8 cellular contexts compared by ENCODE assay signal in genomic region chr9:97984188-97985057, GRCh38. TPM values are rescaled to one million over a fixed set of nuclear protein-coding genes. Genes with fewer than 3 reads are reported as not detected.
DNase-seq lines count a peak whose midpoint lies in the region; ATAC-seq, FAIRE-seq and TF ChIP-seq lines count a peak whose summit lies in the region.

No MANE protein-coding gene starts in this region.

- H3K18ac ChIP-seq in H1 (ENCODE audit: extremely low read depth, low read length) (peak overlapping the region; percentile 90), mesendoderm (ENCODE audit: low read length) (peak overlapping the region; percentile 98)

- peaks cover 63% of the 10 kb centered on the region for H3K79me2 ChIP-seq in ACC112 (ENCODE audit: control insufficient read depth, insufficient read depth, low read length, unreplicated experiment)
- peaks cover 6 to 43% of the 10 kb centered on the region in 2 experiments for H3K79me2 ChIP-seq in H1 (ENCODE audit: control insufficient read depth in 1 of 2, insufficient read depth in 2 of 2, low read length in 2 of 2)
- H3K79me2 ChIP-seq in mesendoderm (ENCODE audit: control insufficient read depth, insufficient read depth, low read length): peaks cover 48% of the 10 kb centered on the region

- H3K27me3 ChIP-seq in ACC112 (ENCODE audit: insufficient read depth, low read length): no peaks in the 10 kb centered on the region
- peaks cover 33 to 60% (median 51%) of the 10 kb centered on the region in 4 experiments for H3K27me3 ChIP-seq in H1 (replicated peaks in 1 of 4; ENCODE audit: control insufficient read depth in 3 of 4, extremely low read depth in 1 of 4, insufficient read depth in 3 of 4, low read length in 3 of 4)
- H3K27me3 ChIP-seq in mesendoderm (ENCODE audit: insufficient read depth, low read length, poor library complexity): peaks cover 21% of the 10 kb centered on the region

- no peak overlapping the region for H3K14ac ChIP-seq in H1 (ENCODE audit: insufficient read length)

- H4K5ac ChIP-seq in H1 (ENCODE audit: insufficient read length, low read depth, low read length): peak overlapping the region; percentile 85
- H4K5ac ChIP-seq in mesendoderm (ENCODE audit: low read length): no peak overlapping the region

- H2AK5ac ChIP-seq in H1 (ENCODE audit: low read depth, low read length) (no peak overlapping the region), mesendoderm (ENCODE audit: low read length) (no peak overlapping the region)

- H3K4me1 ChIP-seq in ACC112 (ENCODE audit: control insufficient read depth, insufficient read depth, low read length, unreplicated experiment) (peaks cover 48% of the 10 kb centered on the region), H1 (replicated peaks in 1 of 4; ENCODE audit: control insufficient read depth in 3 of 4, insufficient read depth in 4 of 4, low read length in 3 of 4) (peaks cover 0 to 7% (median 2%) of the 10 kb centered on the region in 4 experiments; a peak in 2 of 7 replicates), mesendoderm (ENCODE audit: control insufficient read depth, low read depth, low read length) (peaks cover 6% of the 10 kb centered on the region)

- H4K20me1 ChIP-seq in H1 (replicated peaks in 1 of 2; ENCODE audit: control insufficient read depth in 1 of 2, insufficient read depth in 2 of 2, low read length in 2 of 2): peaks cover 24 to 32% of the 10 kb centered on the region in 2 experiments

- DNase-seq in NCI-H82 treated with DMSO at 0.1 percent for 48 hours (lab: John Stamatoyannopoulos, UW; ENCODE audit: unreplicated experiment) (peak; percentile 15), H1 (ENCODE audit: low read depth in 1 of 2, low spot score in 2 of 2) (peak in 1 of 2 experiments; percentile 68), mesendoderm (peak; percentile 75)
- peak; percentile 36 for DNase-seq in activated CD8-positive, alpha-beta memory T cell treated with anti-CD3 and anti-CD28 coated beads, Interleukin-2, amount 50 U/mL, for 1 hour (ENCODE audit: extremely low read depth)
- peak; percentile 56 for DNase-seq in stimulated activated CD8-positive, alpha-beta memory T cell treated with anti-CD3 and anti-CD28 coated beads, Interleukin-12 subunit alpha, Interleukin-12 subunit beta, amount 100 ng/mL, for 24 hours (ENCODE audit: extremely low read depth)

- 2% methylated on average over 36 of the region's 116 CpGs; no CpG with 5 or more reads in 1 of the 2 experiments for WGBS in H1 (ENCODE audit: extremely low coverage in 1 of 2, insufficient coverage in 1 of 2, insufficient read length in 1 of 2, insufficient replicate concordance in 2 of 2, low coverage in 1 of 2, low lambda C conversion rate in 2 of 2, missing lambda C conversion rate in 1 of 2), 2 experiments
- no CpG with 5 or more reads among the region's 116 CpGs for WGBS in mesendoderm (ENCODE audit: extremely low coverage, insufficient coverage, low lambda C conversion rate)

- no peak overlapping the region for H2BK20ac ChIP-seq in H1 (ENCODE audit: low read length)

- H3K27ac ChIP-seq in ACC112 (ENCODE audit: low read depth, low read length) (peak overlapping the region; percentile 99), H1 (ENCODE audit: low read depth, low read length) (peak overlapping the region; percentile 64; the same call in 1 of the 2 replicates), mesendoderm (ENCODE audit: low read depth, low read length) (peak overlapping the region; percentile 99)

- H3K9ac ChIP-seq in H1 (replicated peaks in 1 of 4; ENCODE audit: extremely low read depth in 1 of 4, low read depth in 3 of 4, low read length in 3 of 4) (peak overlapping the region; percentile 39 to 97 (median 78); a peak in 6 of 7 replicates), mesendoderm (ENCODE audit: low read length) (peak overlapping the region; percentile 100)

- CTCF ChIA-PET in H1 (lab: Charles Lee; ENCODE audit: partially characterized antibody): interaction anchor here (0.6 to 3.1 kb wide), 5 partner anchors 13 to 559 kb away, joined by 3 to 13 read pairs (median 4); no protein-coding TSS in a partner anchor

- peak overlapping the region; percentile 94 for H3K4ac ChIP-seq in H1 (replicated peaks; ENCODE audit: insufficient read length, low read depth, low read length)
- H3K4ac ChIP-seq in mesendoderm (ENCODE audit: low read depth, low read length): peak overlapping the region; percentile 94

- peak overlapping the region; percentile 95 for H3K4me3 ChIP-seq in ACC112 (ENCODE audit: low read depth, low read length)
- peak overlapping the region; percentile 52 to 95 (median 64) for H3K4me3 ChIP-seq in H1 (ENCODE audit: extremely low read depth in 1 of 4, insufficient read depth in 2 of 4, low read depth in 3 of 4, low read length in 4 of 4)
- H3K4me3 ChIP-seq in mesendoderm (ENCODE audit: low read length): peak overlapping the region; percentile 94

- H3K23me2 ChIP-seq in H1 (ENCODE audit: low read depth, low read length): peaks cover 12% of the 10 kb centered on the region; the same call in 1 of the 2 replicates

- H3K4me2 ChIP-seq in H1 (ENCODE audit: insufficient read depth in 1 of 2, low read depth in 2 of 2, low read length in 2 of 2): peak overlapping the region; percentile 55 to 94
- peak overlapping the region; percentile 76 for H3K4me2 ChIP-seq in mesendoderm (ENCODE audit: low read length)

- H4K8ac ChIP-seq in H1 (ENCODE audit: extremely low read depth, insufficient read depth, low read length): peak overlapping the region; percentile 99
- H4K8ac ChIP-seq in mesendoderm (ENCODE audit: low read depth, low read length): peak overlapping the region; percentile 94

- FAIRE-seq in H1 (lab: Jason Lieb, UNC): no peak

- TF ChIP-seq EP300 in H1 (IDR thresholded peaks at IDR 0.05; ENCODE audit: borderline replicate concordance in 1 of 2, low read depth in 2 of 2, low read length in 2 of 2): no peak

- H2BK5ac ChIP-seq in H1 (ENCODE audit: low read depth, low read length) (no peak overlapping the region), mesendoderm (ENCODE audit: low read length) (peak overlapping the region; percentile 95)

- POLR2A ChIA-PET in H1 (lab: Charles Lee; ENCODE audit: partially characterized antibody): interaction anchor here (0.8 to 2.3 kb wide), 8 partner anchors 8 to 100 kb away, joined by 3 to 21 read pairs (median 5); partner anchors contain the start of genes NANS and TRMO

- no peak overlapping the region for H3K23ac ChIP-seq in H1 (ENCODE audit: insufficient read length)
- peak overlapping the region; percentile 98 for H3K23ac ChIP-seq in mesendoderm (ENCODE audit: low read length)

- peaks cover 0 to 5% of the 10 kb centered on the region in 2 experiments; a peak in 1 of 4 replicates for H3K9me3 ChIP-seq in H1 (ENCODE audit: insufficient read depth in 2 of 2, low read depth in 1 of 2, low read length in 1 of 2)

- no peak overlapping the region for H2BK12ac ChIP-seq in H1 (ENCODE audit: low read depth, low read length)

- H3K79me1 ChIP-seq in H1 (ENCODE audit: low read depth, low read length): peaks cover 3% of the 10 kb centered on the region; the same call in 1 of the 2 replicates
- H3K79me1 ChIP-seq in mesendoderm (ENCODE audit: low read length): peaks cover 8% of the 10 kb centered on the region

- TF ChIP-seq CTCF in H1 (IDR thresholded peaks at IDR 0.05; ENCODE audit: control extremely low read depth in 1 of 3, insufficient read depth in 1 of 3, low read depth in 1 of 3, low read length in 3 of 3): no peak

- peak; percentile 30 for ATAC-seq in GM18511 (IDR thresholded peaks at IDR 0.05; ENCODE audit: unreplicated experiment)
- ATAC-seq in HG03135 (IDR thresholded peaks at IDR 0.05; ENCODE audit: unreplicated experiment): peak; percentile 28

- H2AFZ ChIP-seq in ACC112 (ENCODE audit: low read length, unreplicated experiment) (peak overlapping the region; percentile 88), H1 (ENCODE audit: low read length) (no peak overlapping the region)

- no peak overlapping the region for H2BK15ac ChIP-seq in H1 (ENCODE audit: low read length)
- no peak overlapping the region for H2BK15ac ChIP-seq in mesendoderm (replicated peaks; ENCODE audit: low read depth)

- H3K56ac ChIP-seq in H1 (replicated peaks; ENCODE audit: insufficient read length, low read depth, low read length) (peak overlapping the region; percentile 69), mesendoderm (ENCODE audit: low read length) (peak overlapping the region; percentile 100)

- peak; percentile 36 to 72 for TF ChIP-seq POLR2A in H1 (IDR thresholded peaks at IDR 0.05; ENCODE audit: control extremely low read depth in 1 of 2, low read depth in 2 of 2, low read length in 2 of 2)

- H4K91ac ChIP-seq in H1 (replicated peaks; ENCODE audit: insufficient read length, low read length): peak overlapping the region; percentile 96

- TF ChIP-seq RAD21 in H1 (IDR thresholded peaks at IDR 0.05 in 1 of 2, conservative IDR thresholded peaks at IDR 0.05 in 1 of 2; ENCODE audit: low read depth in 2 of 2, low read length in 2 of 2): no peak

- H3K36me3 ChIP-seq in ACC112 (ENCODE audit: insufficient read depth, low read length) (no peaks in the 10 kb centered on the region), H1 (ENCODE audit: control insufficient read depth in 2 of 4, insufficient read depth in 4 of 4, low read length in 3 of 4) (no peaks in the 10 kb centered on the region), mesendoderm (ENCODE audit: control insufficient read depth, insufficient read depth, low read length) (no peaks in the 10 kb centered on the region)

- H2BK120ac ChIP-seq in H1 (replicated peaks; ENCODE audit: low read depth, low read length) (no peak overlapping the region), mesendoderm (ENCODE audit: low read depth, low read length) (peak overlapping the region; percentile 98)

RNA-seq across cellular contexts. Expression of gene ANP32B, which starts 1.3 kb away (rescaled TPM):
- total RNA-seq in H1 (2021; fragmentation: NEBNext Ultra II Directional; extraction: Animal tissue kit (Norgen Biotek cat#: 25700)): 77.0 and 88.1 TPM in 2 replicates
- 5.5 and 7.6 TPM in 2 replicates for polyA plus RNA-seq in H1 (2011; rRNA removed)
- polyA plus RNA-seq in H1 (2011; cell fraction: cytosol; rRNA removed): 25.1 TPM
- 8.8 TPM for polyA plus RNA-seq in H1 (2011; cell fraction: nucleus; rRNA removed)
- 95.0 to 120 TPM (median 102 TPM) in 4 replicates for polyA plus RNA-seq in H1 (2012, experiment 1 of 2)
- 50.2 TPM for polyA plus RNA-seq in H1 (2012, experiment 2 of 2)
- polyA plus RNA-seq in H1 (2013, experiment 1 of 2): 157 TPM
- polyA plus RNA-seq in H1 (2013, experiment 2 of 2): 155 TPM
- polyA minus RNA-seq in H1 (2011; rRNA and poly(A)+ RNA removed): 2.9 and 4.9 TPM in 2 replicates
- polyA minus RNA-seq in H1 (2011; cell fraction: cytosol; rRNA and poly(A)+ RNA removed): 10.6 TPM
- polyA minus RNA-seq in H1 (2011; cell fraction: nucleus; rRNA and poly(A)+ RNA removed): 10.3 TPM
- polyA plus RNA-seq in mesendoderm (2013, experiment 1 of 2): 281 TPM
- 283 TPM for polyA plus RNA-seq in mesendoderm (2013, experiment 2 of 2)

RNA-seq across cellular contexts. Expression of gene HEMGN, which starts 46.5 kb away (rescaled TPM):
- total RNA-seq in H1 (2021; fragmentation: NEBNext Ultra II Directional; extraction: Animal tissue kit (Norgen Biotek cat#: 25700)): not detected in 2 replicates
- polyA plus RNA-seq in H1 (2011; rRNA removed): not detected in 2 replicates
- polyA plus RNA-seq in H1 (2011; cell fraction: cytosol; rRNA removed): not detected
- not detected for polyA plus RNA-seq in H1 (2011; cell fraction: nucleus; rRNA removed)
- polyA plus RNA-seq in H1 (2012, experiment 1 of 2): not detected in 4 replicates
- not detected for polyA plus RNA-seq in H1 (2012, experiment 2 of 2)
- not detected for polyA plus RNA-seq in H1 (2013, experiment 1 of 2)
- not detected for polyA plus RNA-seq in H1 (2013, experiment 2 of 2)
- polyA minus RNA-seq in H1 (2011; rRNA and poly(A)+ RNA removed): not detected in 2 replicates
- not detected for polyA minus RNA-seq in H1 (2011; cell fraction: cytosol; rRNA and poly(A)+ RNA removed)
- not detected for polyA minus RNA-seq in H1 (2011; cell fraction: nucleus; rRNA and poly(A)+ RNA removed)
- polyA plus RNA-seq in mesendoderm (2013, experiment 1 of 2): not detected
- not detected for polyA plus RNA-seq in mesendoderm (2013, experiment 2 of 2)
